8 cellular contexts compared by ENCODE assay signal in genomic region chr12:121296618-121297476, GRCh38. TPM values are rescaled to one million over a fixed set of nuclear protein-coding genes. Genes with fewer than 3 reads are reported as not detected.
DNase-seq lines count a peak whose midpoint lies in the region; ATAC-seq and TF ChIP-seq lines count a peak whose summit lies in the region.

TSS of gene CAMKK2 (minus strand) at chr12:121296709. CDS start at chr12:121274526, 22,183 bp downstream.

- H3K9me3 ChIP-seq in AG04450 (ENCODE audit: control insufficient read depth, insufficient read depth, low read length): no peaks in the 10 kb centered on the region; the same call in 1 of the 2 replicates

- CTCF ChIA-PET in AG04450 (lab: Charles Lee): interaction anchor here (0.6 to 1.5 kb wide), 4 partner anchors 13 to 915 kb away, joined by 3 to 4 read pairs (median 3); no protein-coding TSS in a partner anchor

- TF ChIP-seq CTCF in AG04450 (IDR thresholded peaks at IDR 0.05; ENCODE audit: low read depth, low read length): no peak; the same call in 1 of the 2 replicates

- no peaks in the 10 kb centered on the region for H3K27me3 ChIP-seq in AG04450 (ENCODE audit: control insufficient read depth, insufficient read depth, low read length)

- peak within 1 kb of the TSS; percentile 84 for H3K4me3 ChIP-seq in AG04450 (ENCODE audit: low read depth, low read length)

- H3K27ac ChIP-seq in AG04450 (ENCODE audit: low read depth, low read length): peak within 1 kb of the TSS; percentile 11

- ATAC-seq in GM18867 (IDR thresholded peaks at IDR 0.05; ENCODE audit: unreplicated experiment) (peak; percentile 73), HG03103 (IDR thresholded peaks at IDR 0.05; ENCODE audit: low read depth, unreplicated experiment) (peak; percentile 66)

- peak; percentile 11 for DNase-seq in AG04450 (ENCODE audit: low read depth, low spot score)
- DNase-seq in NCI-H2196 treated with DMSO at 0.1 percent for 48 hours (lab: John Stamatoyannopoulos, UW; ENCODE audit: unreplicated experiment): peak; percentile 68
- DNase-seq in activated CD4-positive, CD25-positive, alpha-beta regulatory T cell treated with anti-CD3 and anti-CD28 coated beads, Interleukin-2, amount 50 U/mL, for 16 hours (ENCODE audit: low read depth, low spot score): peak; percentile 76
- peak; percentile 88 for DNase-seq in central memory CD4-positive, alpha-beta T cell
- DNase-seq in islet precursor cell: peak; percentile 94
- peak; percentile 84 for DNase-seq in stimulated activated CD4-positive, alpha-beta T cell treated with anti-CD3 and anti-CD28 coated beads, Interleukin-12 subunit alpha, Interleukin-12 subunit beta, amount 100 ng/mL, for 4 hours

- POLR2A ChIA-PET in AG04450 (lab: Yijun Ruan, JAX): interaction anchor here (0.6 kb wide), 1 partner anchor 32 kb away, joined by 3 read pairs; no protein-coding TSS in a partner anchor

RNA-seq across cellular contexts. Expression of gene CAMKK2, which starts in this region (rescaled TPM):
- polyA plus RNA-seq in AG04450 (2011; rRNA removed): 23.1 and 24.2 TPM in 2 replicates
- polyA minus RNA-seq in AG04450 (2011; rRNA and poly(A)+ RNA removed): 21.8 and 30.4 TPM in 2 replicates

Comparison
In these comparisons a context has a peak if more than half of its experiments do, and no peak if none do; other contexts are left out.
1. Peak in every context shown above with its lines: DNase-seq, ATAC-seq, H3K4me3 ChIP-seq and H3K27ac ChIP-seq.
2. DNase-seq: peak in every context shown above with its lines; median percentile 94 in islet precursor cell; 88 in central memory CD4-positive, alpha-beta T cell; 84 in stimulated activated CD4-positive, alpha-beta T cell treated with anti-CD3 and anti-CD28 coated beads, Interleukin-12 subunit alpha, Interleukin-12 subunit beta, amount 100 ng/mL, for 4 hours; 76 in activated CD4-positive, CD25-positive, alpha-beta regulatory T cell treated with anti-CD3 and anti-CD28 coated beads, Interleukin-2, amount 50 U/mL, for 16 hours; 68 in NCI-H2196 treated with DMSO at 0.1 percent for 48 hours; 11 in AG04450.